ENCODE assay signal across 1 cellular context in genomic region chrX:155070975-155071693, GRCh38.
A peak's percentile ranks its signal among the peaks of the same experiment; 100 is the strongest.
TF ChIP-seq lines count a peak whose summit lies in the region.

TSS of gene BRCC3 (plus strand) at chrX:155071508. CDS start at chrX:155071528, 20 bp downstream.
TSS of gene CMC4 (minus strand) at chrX:155071136. CDS start at chrX:155064023, 7,113 bp downstream.
TSS of gene MTCP1 (minus strand) at chrX:155071136. CDS start at chrX:155066010, 5,126 bp downstream.

TF ChIP-seq in K562, 482 proteins besides CTCF, POLR2A, EP300 and RAD21 (continued from another document and continues in another):
- TF ChIP-seq MGA (IDR thresholded peaks at IDR 0.05) (peak; percentile 51; the same call in 1 of the 2 replicates), POLR2H (tag; IDR thresholded peaks at IDR 0.05; ENCODE audit: low read depth) (peak; percentile 58), ZNF175 (CRISPR knock-in tag; IDR thresholded peaks at IDR 0.05; ENCODE audit: low read depth) (no peak), ZNF639 (CRISPR knock-in tag; conservative IDR thresholded peaks at IDR 0.05 in 1 of 2, IDR thresholded peaks at IDR 0.05 in 1 of 2) (peak in 1 of 2 experiments; percentile 70; a peak in 1 of 4 replicates), CTBP1 (IDR thresholded peaks at IDR 0.05; ENCODE audit: borderline replicate concordance) (peak; percentile 75), PRDM10 (IDR thresholded peaks at IDR 0.05; ENCODE audit: partially characterized antibody) (peak; percentile 65), ZNF592 (IDR thresholded peaks at IDR 0.05) (0 out of 2 replicates have a peak, but pooled peaks have one; percentile 13), POLR2G (IDR thresholded peaks at IDR 0.05; ENCODE audit: low read depth, low read length) (peak; percentile 84), SIN3B (IDR thresholded peaks at IDR 0.05; ENCODE audit: low read depth) (peak; percentile 27; the same call in 1 of the 2 replicates), KDM2B (CRISPR knock-in tag; IDR thresholded peaks at IDR 0.05) (peak; percentile 72; the same call in 1 of the 2 replicates), REST (CRISPR knock-in tag; IDR thresholded peaks at IDR 0.05; ENCODE audit: low read depth) (0 out of 2 replicates have a peak, but pooled peaks have one; percentile 15), MBD2 (IDR thresholded peaks at IDR 0.05; ENCODE audit: borderline replicate concordance, low read depth) (0 out of 2 replicates have a peak, but pooled peaks have one; percentile 29), RB1 (IDR thresholded peaks at IDR 0.05; ENCODE audit: low read depth) (peak; percentile 30; the same call in 1 of the 2 replicates), MLLT1 (IDR thresholded peaks at IDR 0.05) (0 out of 4 replicates have a peak, but pooled peaks have one; percentile 22 to 34), ZNF740 (CRISPR knock-in tag; IDR thresholded peaks at IDR 0.05) (no peak), ZNF740 (tag; IDR thresholded peaks at IDR 0.05) (no peak), PHF8 (IDR thresholded peaks at IDR 0.05; ENCODE audit: borderline replicate concordance, low read length) (peak; percentile 83), CCNT2 (IDR thresholded peaks at IDR 0.05; ENCODE audit: borderline replicate concordance, extremely low read depth, insufficient read length, low read depth, low read length) (peak; percentile 91), RBFOX2 (IDR thresholded peaks at IDR 0.05; ENCODE audit: low read depth, low read length) (peak; percentile 82), ELF1 (tag; IDR thresholded peaks at IDR 0.05) (peak; percentile 68), EP400 (IDR thresholded peaks at IDR 0.05) (peak; percentile 50; the same call in 1 of the 2 replicates)
